33 cellular contexts compared by ENCODE assay signal in the genomic region with DNA sequence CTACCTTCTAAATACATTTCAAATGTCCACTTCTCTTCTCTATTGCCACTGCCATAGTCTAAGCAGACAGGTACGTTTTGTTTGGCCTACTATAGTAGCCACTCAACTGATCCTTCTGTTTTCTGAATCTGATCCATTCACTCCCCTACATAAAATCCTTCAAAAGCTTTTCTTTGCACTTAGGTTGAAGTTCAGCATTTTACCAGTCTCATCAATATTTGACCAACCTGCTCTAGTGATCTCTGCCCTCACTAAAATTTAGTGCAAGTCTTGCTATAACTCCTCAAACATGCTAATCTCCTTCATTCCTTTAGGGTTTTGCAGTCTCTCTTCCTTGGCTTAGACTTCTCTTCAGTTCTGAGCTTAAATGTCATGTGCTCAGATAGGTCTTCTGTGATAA. TPM values are rescaled to one million over a fixed set of nuclear protein-coding genes. Genes with fewer than 3 reads are reported as not detected.
"Had no signal": no experiment of that assay in that cellular context is flagged by ENCODE, and none has a peak within 500 bp of the region (broad histone marks: within the 10 kb centered on the region; RNA-seq: fewer than 3 reads in every experiment).

No MANE protein-coding gene starts in this region.

- ATAC-seq: activated CD8-positive, alpha-beta T cell treated with anti-CD3 and anti-CD28 coated beads, Interleukin-2, amount 10 ng/mL, durations not matched to agents 7 days and 5 days; activated naive CD4-positive, alpha-beta T cell treated with anti-CD3 and anti-CD28 coated beads, Interleukin-2, amount 50 U/mL, for 72 hours; activated T-cell treated with anti-CD3 and anti-CD28 coated beads, Interleukin-2, amount 50 U/mL, for 72 hours; activated T-helper 17 cell treated with anti-CD3 and anti-CD28 coated beads, Interleukin-2, amount 50 U/mL, for 72 hours; Panc1 had no signal

- H3K36me3 Mint-ChIP-seq: activated naive CD4-positive, alpha-beta T cell treated with anti-CD3 and anti-CD28 coated beads, Interleukin-2, amount 50 U/mL, for 72 hours had no signal

- H3K27ac ChIP-seq: ascending aorta, cardiac muscle cell, KMS-11, SJCRH30, SK-N-MC, WERI-Rb-1 had no signal

- H3K4me3 ChIP-seq: ascending aorta, cardiac muscle cell, SJCRH30, SK-N-MC had no signal

- H3K4me1 Mint-ChIP-seq: central memory CD8-positive, alpha-beta T cell had no signal

- DNase-seq: activated CD4-positive, alpha-beta T cell treated with anti-CD3 and anti-CD28 coated beads for 1 hour; activated CD4-positive, alpha-beta T cell treated with anti-CD3 and anti-CD28 coated beads, Interleukin-2, amount 10 ng/mL, durations not matched to agents 7 days and 5 days; activated CD4-positive, alpha-beta T cell treated with anti-CD3 and anti-CD28 coated beads, Interleukin-2, amount 50 U/mL, for 48 hours; activated CD4-positive, CD25-positive, alpha-beta regulatory T cell; activated CD8-positive, alpha-beta memory T cell treated with anti-CD3 and anti-CD28 coated beads, Interleukin-2, amount 50 U/mL, for 4 hours; activated CD8-positive, alpha-beta T cell treated with anti-CD3 and anti-CD28 coated beads, Interleukin-2, amount 10 ng/mL, durations not matched to agents 7 days and 5 days; activated effector memory CD4-positive, alpha-beta T cell treated with anti-CD3 and anti-CD28 coated beads, Interleukin-2, amount 50 U/mL, for 16 hours; activated naive CD4-positive, alpha-beta T cell; activated T-cell treated with anti-CD3 and anti-CD28 coated beads for 4 hours; activated T-cell treated with anti-CD3 and anti-CD28 coated beads, Interleukin-2, amount 50 U/mL, for 72 hours; amygdala; MM.1S; MV-4-11; NCI-H1092; NCI-H1436 treated with DMSO at 0.1 percent for 48 hours; NCI-H1694 treated with DMSO at 0.1 percent for 48 hours; NCI-H2029; NCI-H345; NCI-H524 treated with DMSO at 0.1 percent for 48 hours; SHP77; SJCRH30; T1000; WERI-Rb-1 had no signal

- H3K36me3 ChIP-seq: ascending aorta, cardiac muscle cell, SJCRH30, WERI-Rb-1 had no signal

- H3K9me3 ChIP-seq: ascending aorta, SJCRH30 had no signal

- H3K27me3 ChIP-seq: ascending aorta, cardiac muscle cell, SJCRH30 had no signal

- H3K27me3 Mint-ChIP-seq: activated CD4-positive, alpha-beta T cell treated with anti-CD3 and anti-CD28 coated beads, Interleukin-2, amount 10 ng/mL, durations not matched to agents 7 days and 5 days; central memory CD8-positive, alpha-beta T cell had no signal

- H3K4me3 Mint-ChIP-seq: activated CD4-positive, alpha-beta T cell treated with anti-CD3 and anti-CD28 coated beads, Interleukin-2, amount 10 ng/mL, durations not matched to agents 7 days and 5 days; activated CD8-positive, alpha-beta T cell treated with anti-CD3 and anti-CD28 coated beads, Interleukin-2, amount 10 ng/mL, durations not matched to agents 7 days and 5 days; activated T-cell treated with anti-CD3 and anti-CD28 coated beads, Interleukin-2, amount 50 U/mL, for 72 hours; activated T-helper 17 cell treated with anti-CD3 and anti-CD28 coated beads, Interleukin-2, amount 50 U/mL, for 72 hours; central memory CD8-positive, alpha-beta T cell had no signal

- H3K9me3 Mint-ChIP-seq: activated CD4-positive, alpha-beta T cell treated with anti-CD3 and anti-CD28 coated beads, Interleukin-2, amount 10 ng/mL, durations not matched to agents 7 days and 5 days; activated T-cell treated with anti-CD3 and anti-CD28 coated beads, Interleukin-2, amount 50 U/mL, for 72 hours; activated T-helper 17 cell treated with anti-CD3 and anti-CD28 coated beads, Interleukin-2, amount 50 U/mL, for 72 hours; central memory CD8-positive, alpha-beta T cell had no signal

- H3K27ac Mint-ChIP-seq: activated CD4-positive, alpha-beta T cell treated with anti-CD3 and anti-CD28 coated beads, Interleukin-2, amount 10 ng/mL, durations not matched to agents 7 days and 5 days; activated CD8-positive, alpha-beta T cell treated with anti-CD3 and anti-CD28 coated beads, Interleukin-2, amount 10 ng/mL, durations not matched to agents 7 days and 5 days; activated T-cell treated with anti-CD3 and anti-CD28 coated beads, Interleukin-2, amount 50 U/mL, for 72 hours had no signal

- H3K4me1 ChIP-seq: ascending aorta, SJCRH30 had no signal

RNA-seq across cellular contexts. Expression of gene EGF, which starts 33.4 kb away (rescaled TPM):
- total RNA-seq: activated CD4-positive, alpha-beta T cell treated with anti-CD3 and anti-CD28 coated beads, Interleukin-2, amount 10 ng/mL, durations not matched to agents 7 days and 5 days; activated CD8-positive, alpha-beta T cell treated with anti-CD3 and anti-CD28 coated beads, Interleukin-2, amount 10 ng/mL, durations not matched to agents 7 days and 5 days; activated naive CD4-positive, alpha-beta T cell treated with anti-CD3 and anti-CD28 coated beads, Interleukin-2, amount 50 U/mL, for 72 hours; activated T-cell treated with anti-CD3 and anti-CD28 coated beads, Interleukin-2, amount 50 U/mL, for 72 hours; activated T-helper 17 cell treated with anti-CD3 and anti-CD28 coated beads, Interleukin-2, amount 50 U/mL, for 72 hours; ascending aorta; T-helper 1 cell treated with Interleukin-12 subunit alpha and Interleukin-12 subunit beta and Interleukin-4 antibody, amounts not matched to agents 30 ng/mL and 1 ng/mL, for 36 hours; T-helper 2 cell treated with Interferon-gamma antibody and Interleukin-4, amounts not matched to agents 100 ng/mL and 5 ng/mL, for 36 hours had no signal
